In genomic region chr7:149355390-149356048, GRCh38 we compare ENCODE assay signal across 13 cellular contexts.
DNase-seq lines count a peak whose midpoint lies in the region; ATAC-seq and TF ChIP-seq lines count a peak whose summit lies in the region.
"Had no signal": no experiment of that assay in that cellular context is flagged by ENCODE, and none has a peak within 500 bp of the region (broad histone marks: within the 10 kb centered on the region; RNA-seq: fewer than 3 reads in every experiment).

No MANE protein-coding gene starts in this region.

- H3K27me3 ChIP-seq in HCT116 (ENCODE audit: insufficient read depth, low read length) (no peaks in the 10 kb centered on the region), iPS DF 6.9 (ENCODE audit: control insufficient read depth, insufficient read depth, low read length) (no peaks in the 10 kb centered on the region), heart left ventricle (no peaks in the 10 kb centered on the region), tibial artery (no peaks in the 10 kb centered on the region)
- H3K27me3 ChIP-seq: adrenal gland, stomach had no signal

- H3K4me3 ChIP-seq in HCT116 (replicated peaks in 1 of 2; ENCODE audit: low read depth in 1 of 2, low read length in 2 of 2): no peak overlapping the region
- peak overlapping the region; percentile 3; the same call in 1 of the 2 replicates for H3K4me3 ChIP-seq in iPS DF 6.9 (ENCODE audit: low read length)
- H3K4me3 ChIP-seq in heart left ventricle: no peak overlapping the region
- no peak overlapping the region for H3K4me3 ChIP-seq in tibial artery
- H3K4me3 ChIP-seq: adrenal gland, stomach had no signal

- H3K9me3 ChIP-seq in HCT116 (ENCODE audit: control insufficient read depth in 1 of 2, insufficient read depth in 1 of 2, low read depth in 1 of 2, low read length in 2 of 2) (no peaks in the 10 kb centered on the region; a peak in 1 of 4 replicates), iPS DF 6.9 (ENCODE audit: control insufficient read depth, insufficient read depth, low read length) (no peaks in the 10 kb centered on the region), heart left ventricle (peaks cover 0 to 13% (median 0%) of the 10 kb centered on the region in 12 donors), tibial artery (peaks cover 0 to 19% (median 2%) of the 10 kb centered on the region in 3 donors)
- H3K9me3 ChIP-seq: adrenal gland had no signal

- H4K20me1 ChIP-seq in HCT116 (ENCODE audit: insufficient read depth): no peaks in the 10 kb centered on the region

- DNase-seq in DMS 273 (lab: John Stamatoyannopoulos, UW; ENCODE audit: unreplicated experiment) (peak; percentile 98), HCT116 (ENCODE audit: low read depth, low spot score) (peak; percentile 70), RKO (ENCODE audit: low spot score) (peak; percentile 58), iPS DF 6.9 (ENCODE audit: low read depth, low spot score) (peak; percentile 76), heart left ventricle (no peak), tibial artery (no peak), T-helper 2 cell (no peak)
- DNase-seq in activated CD8-positive, alpha-beta memory T cell treated with anti-CD3 and anti-CD28 coated beads, Interleukin-2, amount 50 U/mL, for 48 hours: no peak
- DNase-seq: adrenal gland; CD8-positive, alpha-beta memory T cell; NCI-H774; stimulated activated CD4-positive, alpha-beta T cell treated with anti-CD3 and anti-CD28 coated beads, Interleukin-4, amount 100 ng/mL, for 4 hours; stomach had no signal

- TSS peak; percentile 99 for BruUV-seq in HCT116 (replicated peaks; lab: Mats Ljungman, UMichigan)

- ATAC-seq in HCT116 (peak; percentile 88), heart left ventricle (no peak)

- peak; percentile 32; the same call in 1 of the 2 replicates for TF ChIP-seq RAD21 in HCT116 (IDR thresholded peaks at IDR 0.05; ENCODE audit: low read depth)

- H2AFZ ChIP-seq in HCT116 (ENCODE audit: low read depth, low read length, poor library complexity, severe bottlenecking): no peak overlapping the region

- H3K79me2 ChIP-seq in HCT116 (ENCODE audit: insufficient read depth, low read length): no peaks in the 10 kb centered on the region

- H3K27ac ChIP-seq in HCT116 (ENCODE audit: low read depth, low read length): no peak overlapping the region; the same call in 1 of the 2 replicates
- H3K27ac ChIP-seq in iPS DF 6.9 (ENCODE audit: low read length): no peak overlapping the region
- H3K27ac ChIP-seq in heart left ventricle: no peak overlapping the region
- H3K27ac ChIP-seq in tibial artery: no peak overlapping the region
- H3K27ac ChIP-seq: adrenal gland, stomach had no signal

- no peak overlapping the region for H3K9ac ChIP-seq in HCT116 (ENCODE audit: low read length)

- no CpG with 5 or more reads among the region's 5 CpGs for WGBS in iPS DF 6.9 (ENCODE audit: insufficient coverage, insufficient read length)
- WGBS in heart left ventricle, 4 donors: 47 to 64% (median 50%) methylated on average over 5 of the region's 5 CpGs

- peak; percentile 13 to 36 (median 25); a peak in 3 of 6 replicates for TF ChIP-seq CTCF in HCT116 (IDR thresholded peaks at IDR 0.05 in 2 of 3, conservative IDR thresholded peaks at IDR 0.05 in 1 of 3; ENCODE audit: borderline replicate concordance in 1 of 3, insufficient read depth in 1 of 3, low read depth in 2 of 3, low read length in 2 of 3)
- no peak for TF ChIP-seq CTCF in heart left ventricle (IDR thresholded peaks at IDR 0.05)
- TF ChIP-seq CTCF in tibial artery (IDR thresholded peaks at IDR 0.05): no peak

- POLR2A ChIA-PET in HCT116 (lab: Charles Lee): no interaction called here

- intact Hi-C loops in HCT116 (cut with micrococcal nuclease): loop anchor here (1.0 kb wide), 1 partner anchor 45 kb away; no protein-coding TSS in a partner anchor
- intact Hi-C loops in heart left ventricle (cut with DNase I): no loop called here
- intact Hi-C loops in tibial artery (cut with DNase I; ENCODE audit: low total_unique reads): no loop called here

- H3K36me3 ChIP-seq in HCT116 (ENCODE audit: control insufficient read depth in 1 of 2, insufficient read depth in 2 of 2, low read length in 2 of 2) (no peaks in the 10 kb centered on the region), iPS DF 6.9 (ENCODE audit: control insufficient read depth, insufficient read depth, low read length) (no peaks in the 10 kb centered on the region), heart left ventricle (no peaks in the 10 kb centered on the region), tibial artery (no peaks in the 10 kb centered on the region)
- H3K36me3 ChIP-seq: adrenal gland, stomach had no signal

- CTCF ChIA-PET in HCT116 (lab: Charles Lee): interaction anchor here (0.6 to 1.2 kb wide), 3 partner anchors 20 to 51 kb away, joined by 3 to 4 read pairs (median 3); no protein-coding TSS in a partner anchor

- peaks cover 0 to 21% of the 10 kb centered on the region in 2 experiments; a peak in 1 of 4 replicates for H3K4me1 ChIP-seq in HCT116 (ENCODE audit: control insufficient read depth in 1 of 2, insufficient read depth in 2 of 2, low read length in 2 of 2)
- no peaks in the 10 kb centered on the region for H3K4me1 ChIP-seq in iPS DF 6.9 (ENCODE audit: control insufficient read depth, insufficient read depth, low read length)
- no peaks in the 10 kb centered on the region for H3K4me1 ChIP-seq in heart left ventricle
- H3K4me1 ChIP-seq in tibial artery: no peaks in the 10 kb centered on the region
- H3K4me1 ChIP-seq: adrenal gland, stomach had no signal

- H3K9me2 ChIP-seq in HCT116 (ENCODE audit: insufficient read depth): no peaks in the 10 kb centered on the region

- RAD21 ChIA-PET in HCT116 (lab: Charles Lee; ENCODE audit: low non-redundant PET in 1 of 2, low total read pairs in 2 of 2, uncharacterized antibody in 2 of 2, unreplicated experiment in 2 of 2): no interaction called here

- no peak overlapping the region; the same call in 1 of the 2 replicates for H3K4me2 ChIP-seq in HCT116 (ENCODE audit: low read length)

- no peak for TF ChIP-seq POLR2A in HCT116 (IDR thresholded peaks at IDR 0.05; ENCODE audit: borderline replicate concordance, extremely low read depth, insufficient read depth, insufficient read length)
- TF ChIP-seq POLR2A in heart left ventricle (IDR thresholded peaks at IDR 0.05): no peak

TF ChIP-seq in HCT116, 20 proteins besides CTCF, POLR2A, EP300 and RAD21:
- TF ChIP-seq CEBPB (IDR thresholded peaks at IDR 0.05; ENCODE audit: low read depth): peak; percentile 45; the same call in 1 of the 2 replicates
- TF ChIP-seq ATF3 (IDR thresholded peaks at IDR 0.05): peak; percentile 97
- TF ChIP-seq CBX3 (IDR thresholded peaks at IDR 0.05; ENCODE audit: low read depth): peak; percentile 39; the same call in 1 of the 2 replicates
- TF ChIP-seq MAX (IDR thresholded peaks at IDR 0.05): peak; percentile 29; the same call in 1 of the 2 replicates
- 0 out of 2 replicates have a peak, but pooled peaks have one; percentile 16 for TF ChIP-seq EGR1 (IDR thresholded peaks at IDR 0.05; ENCODE audit: low read depth)
- peak; percentile 14 for TF ChIP-seq TCF7L2 (IDR thresholded peaks at IDR 0.05; ENCODE audit: borderline replicate concordance, extremely low read depth, insufficient read depth, insufficient read length)
- TF ChIP-seq EZH2 (IDR thresholded peaks at IDR 0.05): no peak
- no peak for TF ChIP-seq ZFX (IDR thresholded peaks at IDR 0.05)
- no peak for TF ChIP-seq POLR2AphosphoS5 (IDR thresholded peaks at IDR 0.05; ENCODE audit: low read depth, low read length)
- no peak for TF ChIP-seq JUND (IDR thresholded peaks at IDR 0.05)
TF ChIP-seq in HCT116: peak in this region for 6.

Comparison
In these comparisons a context has a peak if more than half of its experiments do, and no peak if none do; other contexts are left out.
1. DNase-seq: peak in DMS 273 (single experiment), HCT116 (single experiment), RKO (single experiment) and iPS DF 6.9 (single experiment); none in activated CD8-positive, alpha-beta memory T cell treated with anti-CD3 and anti-CD28 coated beads, Interleukin-2, amount 50 U/mL, for 48 hours (single experiment), heart left ventricle (0 of 5), tibial artery (0 of 2) and T-helper 2 cell (0 of 5).
2. CTCF ChIP-seq: peak in HCT116 (3 of 3); none in heart left ventricle (0 of 12) and tibial artery (0 of 2).